11 cellular contexts compared by ENCODE assay signal in the genomic region with DNA sequence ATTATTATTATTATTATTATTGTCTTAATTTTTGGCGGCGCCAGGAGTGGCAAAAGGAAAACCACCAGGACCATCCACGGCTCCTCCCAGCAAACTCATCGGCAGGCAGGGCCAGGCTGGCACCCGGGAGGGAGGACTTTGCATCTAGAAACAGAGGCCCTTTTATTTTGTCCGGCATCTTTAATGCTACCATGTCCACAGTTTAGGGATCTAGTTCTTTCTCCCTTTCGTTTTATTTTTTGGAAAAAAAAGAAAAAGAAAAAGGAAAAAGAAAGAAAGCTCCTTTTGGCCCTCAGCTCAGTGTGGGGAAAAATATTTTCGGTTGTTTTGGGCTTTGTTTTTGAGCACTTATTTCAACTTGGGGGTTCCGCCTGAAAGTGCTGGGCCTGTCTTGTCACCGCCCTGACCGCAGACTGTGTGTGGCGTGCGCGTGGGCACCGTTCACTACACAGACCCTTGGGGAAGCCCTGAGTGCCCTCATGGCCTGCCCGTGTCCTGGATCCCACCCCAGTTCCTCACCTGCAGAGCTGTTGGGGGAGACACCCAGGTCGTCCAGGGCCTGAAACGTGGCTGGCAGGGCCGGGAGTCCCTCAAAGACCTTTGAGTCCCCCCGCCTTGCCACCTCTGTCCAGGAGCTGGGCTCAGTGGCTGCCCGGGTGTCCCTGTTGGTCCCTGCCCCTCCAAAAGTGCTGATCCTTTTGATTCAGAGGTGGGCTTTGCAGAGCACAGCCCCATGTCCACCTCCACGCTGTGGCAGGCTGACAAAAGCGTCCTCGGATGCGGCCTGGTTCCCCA.
DNase-seq lines count a peak whose midpoint lies in the region; ATAC-seq and TF ChIP-seq lines count a peak whose summit lies in the region.
"Had no signal": no experiment of that assay in that cellular context is flagged by ENCODE, and none has a peak within 500 bp of the region (broad histone marks: within the 10 kb centered on the region; RNA-seq: fewer than 3 reads in every experiment).

No MANE protein-coding gene starts in this region.

- peaks cover 0 to 9% of the 10 kb centered on the region in 2 donors for H3K4me1 Mint-ChIP-seq in natural killer cell treated with Interleukin-12 subunit alpha and Interleukin-12 subunit beta and Interleukin-15 and Interleukin-18, amount 100 ng/mL, for 72 hours (ENCODE audit: low read depth in 2 of 2)
- H3K4me1 Mint-ChIP-seq in natural killer cell, result peaks cover 15 to 21% of the 10 kb centered on the region in 2 donors
- H3K4me1 Mint-ChIP-seq: B cell had no signal

- peaks cover 0 to 14% (median 0%) of the 10 kb centered on the region in 3 donors for H3K36me3 ChIP-seq in esophagus squamous epithelium

- H3K4me3 Mint-ChIP-seq in natural killer cell treated with Interleukin-12 subunit alpha and Interleukin-12 subunit beta and Interleukin-15 and Interleukin-18, amount 100 ng/mL, for 72 hours, result no peak overlapping the region
- no peak overlapping the region for H3K4me3 Mint-ChIP-seq in natural killer cell
- H3K4me3 Mint-ChIP-seq: activated naive CD8-positive, alpha-beta T cell; B cell; T-helper 1 cell treated with Interleukin-12 subunit alpha and Interleukin-12 subunit beta and Interleukin-4 antibody, amounts not matched to agents 30 μg/mL and 1 μg/mL, for 36 hours had no signal

- no peak for ATAC-seq in natural killer cell treated with Interleukin-12 subunit alpha and Interleukin-12 subunit beta and Interleukin-15 and Interleukin-18, amount 100 ng/mL, for 72 hours
- no peak for ATAC-seq in natural killer cell

- intact Hi-C loops in natural killer cell (cut with micrococcal nuclease) (no loop called here), esophagus squamous epithelium (cut with DNase I) (no loop called here)

- H3K27ac ChIP-seq in esophagus squamous epithelium, result peak overlapping the region; percentile 92 to 100 (median 100)

- H3K9me3 ChIP-seq in esophagus squamous epithelium, result no peaks in the 10 kb centered on the region

- H3K9me3 Mint-ChIP-seq in natural killer cell treated with Interleukin-12 subunit alpha and Interleukin-12 subunit beta and Interleukin-15 and Interleukin-18, amount 100 ng/mL, for 72 hours, result no peaks in the 10 kb centered on the region
- no peaks in the 10 kb centered on the region for H3K9me3 Mint-ChIP-seq in natural killer cell
- H3K9me3 Mint-ChIP-seq: T-helper 1 cell treated with Interleukin-12 subunit alpha and Interleukin-12 subunit beta and Interleukin-4 antibody, amounts not matched to agents 30 μg/mL and 1 μg/mL, for 36 hours had no signal

- peaks cover 73 to 100% (median 79%) of the 10 kb centered on the region in 3 donors for H3K4me1 ChIP-seq in esophagus squamous epithelium

- no peaks in the 10 kb centered on the region for H3K36me3 Mint-ChIP-seq in natural killer cell treated with Interleukin-12 subunit alpha and Interleukin-12 subunit beta and Interleukin-15 and Interleukin-18, amount 100 ng/mL, for 72 hours
- no peaks in the 10 kb centered on the region for H3K36me3 Mint-ChIP-seq in natural killer cell
- H3K36me3 Mint-ChIP-seq: activated naive CD8-positive, alpha-beta T cell had no signal

- no peak for TF ChIP-seq POLR2A in esophagus squamous epithelium (IDR thresholded peaks at IDR 0.05)

- in situ Hi-C loops in G401 (cut with HindIII; ENCODE audit: low sequenced_read_pairs), result no loop called here

- TF ChIP-seq CTCF in natural killer cell (IDR thresholded peaks at IDR 0.05) (no peak), esophagus squamous epithelium (IDR thresholded peaks at IDR 0.05) (no peak)

- peak overlapping the region; percentile 37 to 96 (median 80) for H3K4me3 ChIP-seq in esophagus squamous epithelium

- peak; percentile 49 for DNase-seq in natural killer cell treated with Interleukin-12 subunit alpha and Interleukin-12 subunit beta and Interleukin-15 and Interleukin-18, amount 100 ng/mL, for 72 hours (ENCODE audit: low spot score)
- DNase-seq in natural killer cell (no peak), esophagus squamous epithelium (lab: John Stamatoyannopoulos, UW) (no peak), myocyte (ENCODE audit: low read depth) (peak; percentile 65), G401 (ENCODE audit: low spot score) (no peak), HPDE6-E6E7 (ENCODE audit: extremely low spot score) (no peak), GOT3 (lab: John Stamatoyannopoulos, UW) (no peak)
- no peak for DNase-seq in activated CD4-positive, alpha-beta T cell treated with anti-CD3 and anti-CD28 coated beads, Interleukin-2, amount 50 U/mL, for 4 hours

- H3K27me3 Mint-ChIP-seq in natural killer cell treated with Interleukin-12 subunit alpha and Interleukin-12 subunit beta and Interleukin-15 and Interleukin-18, amount 100 ng/mL, for 72 hours, result no peaks in the 10 kb centered on the region
- no peaks in the 10 kb centered on the region for H3K27me3 Mint-ChIP-seq in natural killer cell (ENCODE audit: low read depth in 2 of 2)
- H3K27me3 Mint-ChIP-seq: activated naive CD8-positive, alpha-beta T cell; B cell had no signal

- no peaks in the 10 kb centered on the region for H3K27me3 ChIP-seq in esophagus squamous epithelium

- no peak overlapping the region for H3K27ac Mint-ChIP-seq in natural killer cell treated with Interleukin-12 subunit alpha and Interleukin-12 subunit beta and Interleukin-15 and Interleukin-18, amount 100 ng/mL, for 72 hours
- no peak overlapping the region for H3K27ac Mint-ChIP-seq in natural killer cell
- H3K27ac Mint-ChIP-seq: activated naive CD8-positive, alpha-beta T cell; B cell; T-helper 1 cell treated with Interleukin-12 subunit alpha and Interleukin-12 subunit beta and Interleukin-4 antibody, amounts not matched to agents 30 μg/mL and 1 μg/mL, for 36 hours had no signal

- WGBS in esophagus squamous epithelium, 2 donors, result 13 to 33% methylated on average over 15 to 18 of the region's 25 CpGs

Comparison
In these comparisons a context has a peak if more than half of its experiments do, and no peak if none do; other contexts are left out.
1. DNase-seq: peak in natural killer cell treated with Interleukin-12 subunit alpha and Interleukin-12 subunit beta and Interleukin-15 and Interleukin-18, amount 100 ng/mL, for 72 hours (single experiment) and myocyte (single experiment); none in natural killer cell (single experiment), esophagus squamous epithelium (single experiment), activated CD4-positive, alpha-beta T cell treated with anti-CD3 and anti-CD28 coated beads, Interleukin-2, amount 50 U/mL, for 4 hours (0 of 2), G401 (single experiment), HPDE6-E6E7 (single experiment) and GOT3 (single experiment).